In the genomic region with DNA sequence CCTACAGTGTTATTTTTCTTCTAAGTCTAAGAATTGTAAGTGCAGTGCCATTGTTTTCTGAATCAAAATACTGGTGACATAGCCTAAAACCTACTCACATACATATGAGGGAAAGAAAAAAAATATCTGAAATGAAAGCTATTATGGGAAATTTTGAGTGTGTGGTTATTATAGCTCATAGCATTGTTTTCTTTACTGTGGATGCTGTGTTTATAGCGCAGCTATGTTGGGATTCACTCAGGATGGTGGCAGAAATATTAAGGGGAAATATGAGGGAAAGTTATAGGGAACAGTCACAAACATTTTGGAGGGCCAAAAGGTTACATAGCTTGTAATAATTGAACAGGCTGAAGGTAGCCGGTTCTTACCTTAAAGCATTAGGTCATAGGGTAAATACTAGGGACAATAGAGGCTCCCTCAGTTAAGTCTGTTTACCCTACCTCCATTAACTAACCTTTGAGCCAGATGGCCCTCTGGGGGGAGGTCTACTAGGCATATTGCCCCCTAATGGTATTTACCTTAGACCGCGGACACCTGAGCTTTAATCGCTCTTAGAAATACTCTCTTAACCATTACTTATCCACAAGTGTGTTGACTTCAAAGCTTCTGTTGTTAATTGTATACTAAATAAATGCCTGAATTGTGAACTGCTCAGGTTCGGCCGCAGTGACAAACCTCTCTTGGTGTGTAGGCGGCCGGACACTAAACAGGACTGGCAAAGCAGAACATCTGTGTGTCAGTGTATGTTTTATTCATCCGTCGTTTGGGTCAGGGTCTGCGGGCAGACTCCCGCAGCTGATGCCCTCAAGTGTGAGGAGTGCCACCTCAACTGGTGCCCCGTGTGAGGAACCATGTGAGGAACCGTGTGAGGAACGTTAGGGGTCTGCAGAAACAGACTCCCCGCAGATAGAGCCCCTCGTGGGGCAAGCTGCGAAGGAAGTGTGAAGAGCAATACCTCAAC, we compare ENCODE assay signal across 1 cellular context.
TF ChIP-seq lines count a peak whose summit lies in the region.

No MANE protein-coding gene starts in this region.

TF ChIP-seq in HepG2, 621 proteins besides CTCF, POLR2A, EP300 and RAD21 (continued from another document and continues in another):
- TF ChIP-seq, protein P1, sequence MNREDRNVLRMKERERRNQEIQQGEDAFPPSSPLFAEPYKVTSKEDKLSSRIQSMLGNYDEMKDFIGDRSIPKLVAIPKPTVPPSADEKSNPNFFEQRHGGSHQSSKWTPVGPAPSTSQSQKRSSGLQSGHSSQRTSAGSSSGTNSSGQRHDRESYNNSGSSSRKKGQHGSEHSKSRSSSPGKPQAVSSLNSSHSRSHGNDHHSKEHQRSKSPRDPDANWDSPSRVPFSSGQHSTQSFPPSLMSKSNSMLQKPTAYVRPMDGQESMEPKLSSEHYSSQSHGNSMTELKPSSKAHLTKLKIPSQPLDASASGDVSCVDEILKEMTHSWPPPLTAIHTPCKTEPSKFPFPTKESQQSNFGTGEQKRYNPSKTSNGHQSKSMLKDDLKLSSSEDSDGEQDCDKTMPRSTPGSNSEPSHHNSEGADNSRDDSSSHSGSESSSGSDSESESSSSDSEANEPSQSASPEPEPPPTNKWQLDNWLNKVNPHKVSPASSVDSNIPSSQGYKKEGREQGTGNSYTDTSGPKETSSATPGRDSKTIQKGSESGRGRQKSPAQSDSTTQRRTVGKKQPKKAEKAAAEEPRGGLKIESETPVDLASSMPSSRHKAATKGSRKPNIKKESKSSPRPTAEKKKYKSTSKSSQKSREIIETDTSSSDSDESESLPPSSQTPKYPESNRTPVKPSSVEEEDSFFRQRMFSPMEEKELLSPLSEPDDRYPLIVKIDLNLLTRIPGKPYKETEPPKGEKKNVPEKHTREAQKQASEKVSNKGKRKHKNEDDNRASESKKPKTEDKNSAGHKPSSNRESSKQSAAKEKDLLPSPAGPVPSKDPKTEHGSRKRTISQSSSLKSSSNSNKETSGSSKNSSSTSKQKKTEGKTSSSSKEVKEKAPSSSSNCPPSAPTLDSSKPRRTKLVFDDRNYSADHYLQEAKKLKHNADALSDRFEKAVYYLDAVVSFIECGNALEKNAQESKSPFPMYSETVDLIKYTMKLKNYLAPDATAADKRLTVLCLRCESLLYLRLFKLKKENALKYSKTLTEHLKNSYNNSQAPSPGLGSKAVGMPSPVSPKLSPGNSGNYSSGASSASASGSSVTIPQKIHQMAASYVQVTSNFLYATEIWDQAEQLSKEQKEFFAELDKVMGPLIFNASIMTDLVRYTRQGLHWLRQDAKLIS (CRISPR knock-in tag; IDR thresholded peaks at IDR 0.05): peak; percentile 67; the same call in 1 of the 2 replicates
- TF ChIP-seq ZBTB38 (CRISPR knock-in tag; IDR thresholded peaks at IDR 0.05): peak; percentile 90
- TF ChIP-seq NBN (conservative IDR thresholded peaks at IDR 0.05): no peak
- TF ChIP-seq AGO1 (IDR thresholded peaks at IDR 0.05; ENCODE audit: low read depth, low read length, poor library complexity, severe bottlenecking): no peak
- TF ChIP-seq IRX3 (CRISPR knock-in tag; IDR thresholded peaks at IDR 0.05; ENCODE audit: borderline replicate concordance, low read depth): no peak
- peak; percentile 84 for TF ChIP-seq ZNF644 (CRISPR knock-in tag; IDR thresholded peaks at IDR 0.05; ENCODE audit: low read depth)
- peak; percentile 91 for TF ChIP-seq CREM (IDR thresholded peaks at IDR 0.05)
- no peak for TF ChIP-seq CREM (CRISPR knock-in tag; IDR thresholded peaks at IDR 0.05)
- TF ChIP-seq TMF1 (CRISPR knock-in tag; IDR thresholded peaks at IDR 0.05; ENCODE audit: low read depth): no peak
- no peak; the same call in 1 of the 2 replicates for TF ChIP-seq FOSL1 (CRISPR knock-in tag; IDR thresholded peaks at IDR 0.05; ENCODE audit: borderline replicate concordance)
- no peak for TF ChIP-seq SAFB2 (CRISPR knock-in tag; IDR thresholded peaks at IDR 0.05; ENCODE audit: borderline replicate concordance, low read depth)
- TF ChIP-seq ZNF160 (CRISPR knock-in tag; IDR thresholded peaks at IDR 0.05): no peak
- no peak; the same call in 1 of the 2 replicates for TF ChIP-seq KDM1A (CRISPR knock-in tag; IDR thresholded peaks at IDR 0.05)
- no peak for TF ChIP-seq ZNF570 (CRISPR knock-in tag; IDR thresholded peaks at IDR 0.05; ENCODE audit: borderline replicate concordance)
- TF ChIP-seq, protein P2, sequence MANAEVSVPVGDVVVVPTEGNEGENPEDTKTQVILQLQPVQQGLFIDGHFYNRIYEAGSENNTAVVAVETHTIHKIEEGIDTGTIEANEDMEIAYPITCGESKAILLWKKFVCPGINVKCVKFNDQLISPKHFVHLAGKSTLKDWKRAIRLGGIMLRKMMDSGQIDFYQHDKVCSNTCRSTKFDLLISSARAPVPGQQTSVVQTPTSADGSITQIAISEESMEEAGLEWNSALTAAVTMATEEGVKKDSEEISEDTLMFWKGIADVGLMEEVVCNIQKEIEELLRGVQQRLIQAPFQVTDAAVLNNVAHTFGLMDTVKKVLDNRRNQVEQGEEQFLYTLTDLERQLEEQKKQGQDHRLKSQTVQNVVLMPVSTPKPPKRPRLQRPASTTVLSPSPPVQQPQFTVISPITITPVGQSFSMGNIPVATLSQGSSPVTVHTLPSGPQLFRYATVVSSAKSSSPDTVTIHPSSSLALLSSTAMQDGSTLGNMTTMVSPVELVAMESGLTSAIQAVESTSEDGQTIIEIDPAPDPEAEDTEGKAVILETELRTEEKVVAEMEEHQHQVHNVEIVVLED (CRISPR knock-in tag; IDR thresholded peaks at IDR 0.05; ENCODE audit: borderline replicate concordance): no peak
- TF ChIP-seq ZNF225 (CRISPR knock-in tag; IDR thresholded peaks at IDR 0.05): no peak
- no peak for TF ChIP-seq ZNF709 (CRISPR knock-in tag; IDR thresholded peaks at IDR 0.05)
- TF ChIP-seq JUN (CRISPR knock-in tag; IDR thresholded peaks at IDR 0.05): peak; percentile 99
- TF ChIP-seq RXRA (CRISPR knock-in tag; IDR thresholded peaks at IDR 0.05): no peak; the same call in 1 of the 2 replicates
- TF ChIP-seq, protein P3, sequence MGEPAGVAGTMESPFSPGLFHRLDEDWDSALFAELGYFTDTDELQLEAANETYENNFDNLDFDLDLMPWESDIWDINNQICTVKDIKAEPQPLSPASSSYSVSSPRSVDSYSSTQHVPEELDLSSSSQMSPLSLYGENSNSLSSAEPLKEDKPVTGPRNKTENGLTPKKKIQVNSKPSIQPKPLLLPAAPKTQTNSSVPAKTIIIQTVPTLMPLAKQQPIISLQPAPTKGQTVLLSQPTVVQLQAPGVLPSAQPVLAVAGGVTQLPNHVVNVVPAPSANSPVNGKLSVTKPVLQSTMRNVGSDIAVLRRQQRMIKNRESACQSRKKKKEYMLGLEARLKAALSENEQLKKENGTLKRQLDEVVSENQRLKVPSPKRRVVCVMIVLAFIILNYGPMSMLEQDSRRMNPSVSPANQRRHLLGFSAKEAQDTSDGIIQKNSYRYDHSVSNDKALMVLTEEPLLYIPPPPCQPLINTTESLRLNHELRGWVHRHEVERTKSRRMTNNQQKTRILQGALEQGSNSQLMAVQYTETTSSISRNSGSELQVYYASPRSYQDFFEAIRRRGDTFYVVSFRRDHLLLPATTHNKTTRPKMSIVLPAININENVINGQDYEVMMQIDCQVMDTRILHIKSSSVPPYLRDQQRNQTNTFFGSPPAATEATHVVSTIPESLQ (CRISPR knock-in tag; conservative IDR thresholded peaks at IDR 0.05): no peak
- no peak for TF ChIP-seq THYN1 (CRISPR knock-in tag; IDR thresholded peaks at IDR 0.05; ENCODE audit: borderline replicate concordance, low read depth)
- TF ChIP-seq ZNF562 (CRISPR knock-in tag; IDR thresholded peaks at IDR 0.05; ENCODE audit: borderline replicate concordance): no peak
- TF ChIP-seq, protein P4, sequence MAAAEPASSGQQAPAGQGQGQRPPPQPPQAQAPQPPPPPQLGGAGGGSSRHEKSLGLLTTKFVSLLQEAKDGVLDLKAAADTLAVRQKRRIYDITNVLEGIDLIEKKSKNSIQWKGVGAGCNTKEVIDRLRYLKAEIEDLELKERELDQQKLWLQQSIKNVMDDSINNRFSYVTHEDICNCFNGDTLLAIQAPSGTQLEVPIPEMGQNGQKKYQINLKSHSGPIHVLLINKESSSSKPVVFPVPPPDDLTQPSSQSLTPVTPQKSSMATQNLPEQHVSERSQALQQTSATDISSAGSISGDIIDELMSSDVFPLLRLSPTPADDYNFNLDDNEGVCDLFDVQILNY (CRISPR knock-in tag; conservative IDR thresholded peaks at IDR 0.05): no peak
- TF ChIP-seq ARNT (IDR thresholded peaks at IDR 0.05): no peak
- TF ChIP-seq, protein P5, sequence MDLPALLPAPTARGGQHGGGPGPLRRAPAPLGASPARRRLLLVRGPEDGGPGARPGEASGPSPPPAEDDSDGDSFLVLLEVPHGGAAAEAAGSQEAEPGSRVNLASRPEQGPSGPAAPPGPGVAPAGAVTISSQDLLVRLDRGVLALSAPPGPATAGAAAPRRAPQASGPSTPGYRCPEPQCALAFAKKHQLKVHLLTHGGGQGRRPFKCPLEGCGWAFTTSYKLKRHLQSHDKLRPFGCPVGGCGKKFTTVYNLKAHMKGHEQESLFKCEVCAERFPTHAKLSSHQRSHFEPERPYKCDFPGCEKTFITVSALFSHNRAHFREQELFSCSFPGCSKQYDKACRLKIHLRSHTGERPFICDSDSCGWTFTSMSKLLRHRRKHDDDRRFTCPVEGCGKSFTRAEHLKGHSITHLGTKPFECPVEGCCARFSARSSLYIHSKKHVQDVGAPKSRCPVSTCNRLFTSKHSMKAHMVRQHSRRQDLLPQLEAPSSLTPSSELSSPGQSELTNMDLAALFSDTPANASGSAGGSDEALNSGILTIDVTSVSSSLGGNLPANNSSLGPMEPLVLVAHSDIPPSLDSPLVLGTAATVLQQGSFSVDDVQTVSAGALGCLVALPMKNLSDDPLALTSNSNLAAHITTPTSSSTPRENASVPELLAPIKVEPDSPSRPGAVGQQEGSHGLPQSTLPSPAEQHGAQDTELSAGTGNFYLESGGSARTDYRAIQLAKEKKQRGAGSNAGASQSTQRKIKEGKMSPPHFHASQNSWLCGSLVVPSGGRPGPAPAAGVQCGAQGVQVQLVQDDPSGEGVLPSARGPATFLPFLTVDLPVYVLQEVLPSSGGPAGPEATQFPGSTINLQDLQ (CRISPR knock-in tag; IDR thresholded peaks at IDR 0.05): no peak
- TF ChIP-seq, protein P6, sequence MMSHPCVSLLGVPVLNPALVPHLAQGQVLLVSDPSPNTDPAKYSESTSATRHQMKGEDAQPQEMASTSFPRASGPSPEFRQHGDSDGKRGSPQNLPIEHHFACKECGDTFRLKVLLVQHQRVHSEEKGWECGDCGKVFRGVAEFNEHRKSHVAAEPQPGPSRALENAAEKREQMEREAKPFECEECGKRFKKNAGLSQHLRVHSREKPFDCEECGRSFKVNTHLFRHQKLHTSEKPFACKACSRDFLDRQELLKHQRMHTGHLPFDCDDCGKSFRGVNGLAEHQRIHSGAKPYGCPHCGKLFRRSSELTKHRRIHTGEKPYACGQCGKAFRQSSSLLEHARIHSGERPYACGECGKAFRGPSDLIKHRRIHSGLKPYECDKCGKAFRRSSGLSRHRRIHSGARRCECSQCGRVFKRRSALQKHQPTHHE (CRISPR knock-in tag; IDR thresholded peaks at IDR 0.05; ENCODE audit: borderline replicate concordance): no peak
- TF ChIP-seq, protein P7, sequence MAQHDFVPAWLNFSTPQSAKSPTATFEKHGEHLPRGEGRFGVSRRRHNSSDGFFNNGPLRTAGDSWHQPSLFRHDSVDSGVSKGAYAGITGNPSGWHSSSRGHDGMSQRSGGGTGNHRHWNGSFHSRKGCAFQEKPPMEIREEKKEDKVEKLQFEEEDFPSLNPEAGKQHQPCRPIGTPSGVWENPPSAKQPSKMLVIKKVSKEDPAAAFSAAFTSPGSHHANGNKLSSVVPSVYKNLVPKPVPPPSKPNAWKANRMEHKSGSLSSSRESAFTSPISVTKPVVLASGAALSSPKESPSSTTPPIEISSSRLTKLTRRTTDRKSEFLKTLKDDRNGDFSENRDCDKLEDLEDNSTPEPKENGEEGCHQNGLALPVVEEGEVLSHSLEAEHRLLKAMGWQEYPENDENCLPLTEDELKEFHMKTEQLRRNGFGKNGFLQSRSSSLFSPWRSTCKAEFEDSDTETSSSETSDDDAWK (CRISPR knock-in tag; IDR thresholded peaks at IDR 0.05): no peak
- no peak for TF ChIP-seq ZNF3 (CRISPR knock-in tag; IDR thresholded peaks at IDR 0.05)
- TF ChIP-seq SOX13 (IDR thresholded peaks at IDR 0.05): peak; percentile 94
- peak in 1 of 2 experiments; percentile 98; a peak in 2 of 4 replicates for TF ChIP-seq SOX13 (CRISPR knock-in tag; conservative IDR thresholded peaks at IDR 0.05 in 1 of 2, IDR thresholded peaks at IDR 0.05 in 1 of 2)
- no peak; the same call in 1 of the 2 replicates for TF ChIP-seq TCF7L2 (IDR thresholded peaks at IDR 0.05; ENCODE audit: low read depth, low read length)
- TF ChIP-seq EHMT2 (IDR thresholded peaks at IDR 0.05; ENCODE audit: borderline replicate concordance, low read depth, low read length): peak; percentile 94; the same call in 1 of the 2 replicates
- TF ChIP-seq, protein P8, sequence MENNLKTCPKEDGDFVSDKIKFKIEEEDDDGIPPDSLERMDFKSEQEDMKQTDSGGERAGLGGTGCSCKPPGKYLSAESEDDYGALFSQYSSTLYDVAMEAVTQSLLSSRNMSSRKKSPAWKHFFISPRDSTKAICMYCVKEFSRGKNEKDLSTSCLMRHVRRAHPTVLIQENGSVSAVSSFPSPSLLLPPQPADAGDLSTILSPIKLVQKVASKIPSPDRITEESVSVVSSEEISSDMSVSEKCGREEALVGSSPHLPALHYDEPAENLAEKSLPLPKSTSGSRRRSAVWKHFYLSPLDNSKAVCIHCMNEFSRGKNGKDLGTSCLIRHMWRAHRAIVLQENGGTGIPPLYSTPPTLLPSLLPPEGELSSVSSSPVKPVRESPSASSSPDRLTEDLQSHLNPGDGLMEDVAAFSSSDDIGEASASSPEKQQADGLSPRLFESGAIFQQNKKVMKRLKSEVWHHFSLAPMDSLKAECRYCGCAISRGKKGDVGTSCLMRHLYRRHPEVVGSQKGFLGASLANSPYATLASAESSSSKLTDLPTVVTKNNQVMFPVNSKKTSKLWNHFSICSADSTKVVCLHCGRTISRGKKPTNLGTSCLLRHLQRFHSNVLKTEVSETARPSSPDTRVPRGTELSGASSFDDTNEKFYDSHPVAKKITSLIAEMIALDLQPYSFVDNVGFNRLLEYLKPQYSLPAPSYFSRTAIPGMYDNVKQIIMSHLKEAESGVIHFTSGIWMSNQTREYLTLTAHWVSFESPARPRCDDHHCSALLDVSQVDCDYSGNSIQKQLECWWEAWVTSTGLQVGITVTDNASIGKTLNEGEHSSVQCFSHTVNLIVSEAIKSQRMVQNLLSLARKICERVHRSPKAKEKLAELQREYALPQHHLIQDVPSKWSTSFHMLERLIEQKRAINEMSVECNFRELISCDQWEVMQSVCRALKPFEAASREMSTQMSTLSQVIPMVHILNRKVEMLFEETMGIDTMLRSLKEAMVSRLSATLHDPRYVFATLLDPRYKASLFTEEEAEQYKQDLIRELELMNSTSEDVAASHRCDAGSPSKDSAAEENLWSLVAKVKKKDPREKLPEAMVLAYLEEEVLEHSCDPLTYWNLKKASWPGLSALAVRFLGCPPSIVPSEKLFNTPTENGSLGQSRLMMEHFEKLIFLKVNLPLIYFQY (CRISPR knock-in tag; IDR thresholded peaks at IDR 0.05; ENCODE audit: borderline replicate concordance): no peak
- no peak for TF ChIP-seq ONECUT2 (CRISPR knock-in tag; IDR thresholded peaks at IDR 0.05)
- TF ChIP-seq DPF2 (CRISPR knock-in tag; IDR thresholded peaks at IDR 0.05; ENCODE audit: borderline replicate concordance, low read depth): peak; percentile 88
- TF ChIP-seq FIP1L1 (IDR thresholded peaks at IDR 0.05; ENCODE audit: borderline replicate concordance, insufficient read depth, low read depth, low read length): no peak
- no peak for TF ChIP-seq HMGA1 (CRISPR knock-in tag; conservative IDR thresholded peaks at IDR 0.05)
- 0 out of 2 replicates have a peak, but pooled peaks have one; percentile 76 for TF ChIP-seq ESRRA (CRISPR knock-in tag; IDR thresholded peaks at IDR 0.05; ENCODE audit: low read depth)
- TF ChIP-seq ZNF572 (CRISPR knock-in tag; IDR thresholded peaks at IDR 0.05): no peak
- TF ChIP-seq TBX2 (CRISPR knock-in tag; IDR thresholded peaks at IDR 0.05; ENCODE audit: borderline replicate concordance): peak; percentile 98
- TF ChIP-seq MATR3 (CRISPR knock-in tag; IDR thresholded peaks at IDR 0.05): no peak
- TF ChIP-seq CBX5 (CRISPR knock-in tag; IDR thresholded peaks at IDR 0.05; ENCODE audit: borderline replicate concordance): no peak
- no peak for TF ChIP-seq RELA (CRISPR knock-in tag; IDR thresholded peaks at IDR 0.05)
